Comparison of ENCODE assay signal across 9 cellular contexts in the genomic region with DNA sequence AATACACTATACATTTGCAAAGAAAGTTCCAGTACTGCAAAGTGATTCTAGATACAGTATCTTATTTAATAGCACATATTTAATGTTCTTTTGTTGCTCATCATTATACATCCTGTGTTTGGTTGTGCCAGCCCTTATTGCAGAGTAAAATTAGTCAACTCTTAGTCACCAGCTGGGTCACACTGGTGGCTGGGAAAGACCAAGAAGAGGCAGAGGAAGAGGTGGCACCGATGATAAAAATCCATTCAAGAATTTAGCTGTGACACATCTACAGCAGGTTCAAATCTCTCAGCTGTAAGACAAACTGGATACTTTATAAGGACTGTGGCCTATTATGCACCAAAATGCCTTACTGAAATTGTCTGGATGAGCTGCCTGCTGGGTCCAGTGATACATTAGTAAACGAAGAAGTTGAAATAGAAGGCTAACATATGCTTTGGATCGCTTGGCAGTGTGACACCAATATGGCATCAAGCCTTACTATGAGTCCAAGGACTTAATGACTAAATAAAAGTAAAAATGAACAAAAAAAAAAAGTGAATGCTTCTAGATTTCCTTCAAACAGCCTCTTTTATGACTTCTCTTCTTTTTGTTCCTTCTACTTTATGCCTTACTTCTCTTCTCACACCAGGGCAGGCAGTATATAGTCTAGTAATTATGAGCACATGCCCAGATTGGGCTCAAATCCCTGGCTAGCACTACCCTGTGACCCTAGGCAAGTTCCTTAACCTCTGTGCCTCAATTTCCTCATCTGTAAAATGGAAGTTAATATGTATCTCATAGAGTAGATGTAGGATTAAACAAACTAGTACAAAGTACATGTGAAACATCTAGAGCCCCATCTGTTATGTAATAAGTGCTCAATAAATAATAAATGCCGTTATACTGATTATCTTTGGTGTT. TPM values are rescaled to one million over a fixed set of nuclear protein-coding genes. Genes with fewer than 3 reads are reported as not detected.
A peak's percentile ranks its signal among the peaks of the same experiment; 100 is the strongest.
DNase-seq lines count a peak whose midpoint lies in the region; ATAC-seq and TF ChIP-seq lines count a peak whose summit lies in the region.
"Had no signal": no experiment of that assay in that cellular context is flagged by ENCODE, and none has a peak within 500 bp of the region (broad histone marks: within the 10 kb centered on the region; RNA-seq: fewer than 3 reads in every experiment).

No MANE protein-coding gene starts in this region.

- H3K4me1 Mint-ChIP-seq in activated CD4-positive, alpha-beta T cell treated with anti-CD3 and anti-CD28 coated beads, Interleukin-2, amount 10 ng/mL, durations not matched to agents 24 days and 14 days: peaks cover 17% of the 10 kb centered on the region
- H3K4me1 Mint-ChIP-seq in T-cell: peaks cover 0 to 6% (median 4%) of the 10 kb centered on the region in 3 donors

- TF ChIP-seq CTCF in esophagus squamous epithelium (IDR thresholded peaks at IDR 0.05): no peak
- no peak for TF ChIP-seq CTCF in stomach (IDR thresholded peaks at IDR 0.05)

- POLR2A ChIA-PET in T-cell (lab: Charles Lee): no interaction called here

- no peak for DNase-seq in activated CD4-positive, alpha-beta T cell treated with anti-CD3 and anti-CD28 coated beads, Interleukin-2, amount 10 ng/mL, durations not matched to agents 24 days and 14 days
- DNase-seq in activated CD4-positive, alpha-beta T cell treated with anti-CD3 and anti-CD28 coated beads, Interleukin-2, amount 50 U/mL, for 1 hour: no peak
- DNase-seq in T-cell: no peak
- DNase-seq in esophagus squamous epithelium (lab: John Stamatoyannopoulos, UW): no peak
- DNase-seq in stimulated activated CD4-positive, alpha-beta T cell treated with anti-CD3 and anti-CD28 coated beads, Interleukin-4, amount 100 ng/mL, for 24 hours: peak; percentile 28
- no peak for DNase-seq in NCI-H526 (lab: John Stamatoyannopoulos, UW)
- DNase-seq in stomach: no peak
- DNase-seq in ecto neural progenitor cell (ENCODE audit: low spot score): no peak
- DNase-seq: RPMI8226 had no signal

- H3K4me3 Mint-ChIP-seq in activated CD4-positive, alpha-beta T cell treated with anti-CD3 and anti-CD28 coated beads, Interleukin-2, amount 10 ng/mL, durations not matched to agents 24 days and 14 days: no peak overlapping the region
- H3K4me3 Mint-ChIP-seq in T-cell: no peak overlapping the region

- H3K36me3 ChIP-seq in esophagus squamous epithelium (peaks cover 0 to 35% (median 0%) of the 10 kb centered on the region in 3 donors), stomach (peaks cover 11 to 52% (median 51%) of the 10 kb centered on the region in 4 donors)

- no peaks in the 10 kb centered on the region for H3K27me3 ChIP-seq in esophagus squamous epithelium
- H3K27me3 ChIP-seq in stomach: no peaks in the 10 kb centered on the region

- peak in 2 of 4 experiments; percentile 26 to 47 for ATAC-seq in T-cell (replicated peaks in 1 of 4)

- 34 to 38% methylated on average over 4 of the region's 4 CpGs for WGBS in esophagus squamous epithelium, 2 donors
- WGBS in stomach, 5 donors: 44 to 71% (median 55%) methylated on average over 4 of the region's 4 CpGs

- H3K9me3 ChIP-seq in esophagus squamous epithelium (no peaks in the 10 kb centered on the region), stomach (no peaks in the 10 kb centered on the region)

- intact Hi-C loops in activated CD4-positive, alpha-beta T cell treated with anti-CD3 and anti-CD28 coated beads, Interleukin-2, amount 10 ng/mL, durations not matched to agents 24 days and 14 days (cut with micrococcal nuclease): loop anchor here (1.0 kb wide), 2 partner anchors 109 to 368 kb away; partner anchors contain the start of gene CMTR1
- intact Hi-C loops in esophagus squamous epithelium (cut with DNase I) (no loop called here), stomach (cut with DNase I; ENCODE audit: low total_unique reads) (loop anchor here (10.0 kb wide), 2 partner anchors 240 to 370 kb away; partner anchors contain the start of gene MDGA1)

- H3K9me3 Mint-ChIP-seq in activated CD4-positive, alpha-beta T cell treated with anti-CD3 and anti-CD28 coated beads, Interleukin-2, amount 10 ng/mL, durations not matched to agents 24 days and 14 days: no peaks in the 10 kb centered on the region
- H3K9me3 Mint-ChIP-seq in T-cell: no peaks in the 10 kb centered on the region

- peak overlapping the region; percentile 8 for H3K27ac Mint-ChIP-seq in activated CD4-positive, alpha-beta T cell treated with anti-CD3 and anti-CD28 coated beads, Interleukin-2, amount 10 ng/mL, durations not matched to agents 24 days and 14 days
- H3K27ac Mint-ChIP-seq in T-cell: peak overlapping the region; percentile 36 to 55

- no peaks in the 10 kb centered on the region for H3K27me3 Mint-ChIP-seq in activated CD4-positive, alpha-beta T cell treated with anti-CD3 and anti-CD28 coated beads, Interleukin-2, amount 10 ng/mL, durations not matched to agents 24 days and 14 days
- no peaks in the 10 kb centered on the region for H3K27me3 Mint-ChIP-seq in T-cell

- peaks cover 26% of the 10 kb centered on the region for H3K36me3 Mint-ChIP-seq in activated CD4-positive, alpha-beta T cell treated with anti-CD3 and anti-CD28 coated beads, Interleukin-2, amount 10 ng/mL, durations not matched to agents 24 days and 14 days (ENCODE audit: low read depth)
- H3K36me3 Mint-ChIP-seq in T-cell: peaks cover 20% of the 10 kb centered on the region

- H3K4me3 ChIP-seq in esophagus squamous epithelium (no peak overlapping the region), stomach (no peak overlapping the region)

- TF ChIP-seq POLR2A in esophagus squamous epithelium (IDR thresholded peaks at IDR 0.05) (no peak), stomach (IDR thresholded peaks at IDR 0.05) (no peak)

- no peak for TF ChIP-seq EP300 in stomach (IDR thresholded peaks at IDR 0.05)

- CTCF ChIA-PET in T-cell (lab: Charles Lee): interaction anchor here (0.6 kb wide), 3 partner anchors 368 to 1192 kb away, joined by 3 to 4 read pairs (median 3); no protein-coding TSS in a partner anchor

- H3K27ac ChIP-seq in esophagus squamous epithelium (peak overlapping the region in 3 of 4 donors; percentile 20 to 77 (median 46)), stomach (peak overlapping the region in 1 of 5 donors; percentile 57)

- H3K4me1 ChIP-seq in esophagus squamous epithelium (peaks cover 0 to 59% (median 4%) of the 10 kb centered on the region in 3 donors), stomach (peaks cover 0 to 25% (median 8%) of the 10 kb centered on the region in 4 donors)

RNA-seq across cellular contexts. Expression of gene RNF8, which starts 29.4 kb away (rescaled TPM):
- total RNA-seq in activated CD4-positive, alpha-beta T cell treated with anti-CD3 and anti-CD28 coated beads, Interleukin-2, amount 10 ng/mL, durations not matched to agents 24 days and 14 days: 29.4 and 32.0 TPM in 2 replicates
- total RNA-seq in T-cell (10 to 100 TPM; 10.6 to 18.5 (median 15.2) TPM), esophagus squamous epithelium (10 to 100 TPM; 17.2 to 24.0 (median 19.7) TPM), stomach (10 to 100 TPM; 11.7 to 46.0 (median 23.5) TPM)
- polyA plus RNA-seq in stomach: 10 to 100 TPM in 2 of 3 donors, 1 to 10 TPM in 1; 8.7 to 15.7 (median 14.6) TPM
